ENCODE assay signal across 10 cellular contexts in genomic region chr20:34525342-34525708, GRCh38. TPM values are rescaled to one million over a fixed set of nuclear protein-coding genes. Genes with fewer than 3 reads are reported as not detected.
A peak's percentile ranks its signal among the peaks of the same experiment; 100 is the strongest.
DNase-seq lines count a peak whose midpoint lies in the region; ATAC-seq and TF ChIP-seq lines count a peak whose summit lies in the region.
"Had no signal": no experiment of that assay in that cellular context is flagged by ENCODE, and none has a peak within 500 bp of the region (broad histone marks: within the 10 kb centered on the region; RNA-seq: fewer than 3 reads in every experiment).

No MANE protein-coding gene starts in this region.

- H3K9me3 ChIP-seq in HUES48 (ENCODE audit: control insufficient read depth, insufficient read depth, low read length): no peaks in the 10 kb centered on the region
- H3K9me3 ChIP-seq in lung (ENCODE audit: control insufficient read depth in 2 of 2, insufficient read depth in 1 of 2, low read length in 1 of 2): no peaks in the 10 kb centered on the region
- H3K9me3 ChIP-seq in stomach smooth muscle (ENCODE audit: control insufficient read depth in 2 of 2, low read length in 2 of 2): no peaks in the 10 kb centered on the region

- H3K27me3 ChIP-seq in HUES48 (ENCODE audit: control insufficient read depth, insufficient read depth, low read length) (no peaks in the 10 kb centered on the region), brain microvascular endothelial cell (replicated peaks) (no peaks in the 10 kb centered on the region), lung (ENCODE audit: control insufficient read depth, insufficient read depth) (no peaks in the 10 kb centered on the region), stomach smooth muscle (ENCODE audit: control insufficient read depth in 1 of 2, insufficient read depth in 2 of 2, low read length in 2 of 2) (no peaks in the 10 kb centered on the region)
- H3K27me3 ChIP-seq: cardiac muscle cell had no signal

- ATAC-seq in lung (ENCODE audit: insufficient read depth, low FRiP score) (no peak), GM21576 (IDR thresholded peaks at IDR 0.05; ENCODE audit: unreplicated experiment) (no peak)

- H3K9ac ChIP-seq in HUES48 (ENCODE audit: low read depth, low read length) (no peak overlapping the region), stomach smooth muscle (ENCODE audit: low read length in 2 of 2) (no peak overlapping the region)

- H3K27ac ChIP-seq in HUES48 (ENCODE audit: low read depth, low read length) (peak overlapping the region; percentile 55), brain microvascular endothelial cell (peak overlapping the region; percentile 65), lung (ENCODE audit: low read depth in 1 of 2, low read length in 1 of 2) (peak overlapping the region; percentile 64 to 84), stomach smooth muscle (ENCODE audit: low read length) (peak overlapping the region; percentile 66)
- H3K27ac ChIP-seq: cardiac muscle cell had no signal

- TF ChIP-seq CTCF in brain microvascular endothelial cell (IDR thresholded peaks at IDR 0.05; ENCODE audit: low read depth, low read length, missing control alignments) (no peak), lung (IDR thresholded peaks at IDR 0.05; ENCODE audit: control extremely low read depth, extremely low read depth) (no peak)

- no peak overlapping the region for H3K4me3 ChIP-seq in HUES48 (ENCODE audit: low read depth, low read length)
- no peak overlapping the region for H3K4me3 ChIP-seq in brain microvascular endothelial cell (ENCODE audit: low read depth, low read length)
- H3K4me3 ChIP-seq in lung: no peak overlapping the region
- H3K4me3 ChIP-seq in stomach smooth muscle (ENCODE audit: low read length in 2 of 2): no peak overlapping the region
- H3K4me3 ChIP-seq: cardiac muscle cell had no signal

- in situ Hi-C loops in brain microvascular endothelial cell (cut with HindIII; ENCODE audit: low pct_ligation_motif_present, low sequenced_read_pairs): no loop called here
- in situ Hi-C loops in KBM-7 (cut with MboI; ENCODE audit: low pct_unique_long_range_greater_than_20kb, low sequenced_read_pairs): no loop called here

- WGBS in lung, 2 donors: 73 to 90% methylated on average over 7 of the region's 7 CpGs

- H3K36me3 ChIP-seq in HUES48 (ENCODE audit: control insufficient read depth, insufficient read depth, low read length) (peaks cover 40% of the 10 kb centered on the region), brain microvascular endothelial cell (replicated peaks) (peaks cover 32% of the 10 kb centered on the region), lung (ENCODE audit: control insufficient read depth in 2 of 2, insufficient read depth in 2 of 2, low read length in 2 of 2) (peaks cover 7 to 25% of the 10 kb centered on the region in 2 donors), stomach smooth muscle (ENCODE audit: control insufficient read depth in 2 of 2, insufficient read depth in 2 of 2, low read length in 2 of 2) (peaks cover 25 to 34% of the 10 kb centered on the region in 2 donors)

- no peak for DNase-seq in brain microvascular endothelial cell
- no peak for DNase-seq in lung (ENCODE audit: low spot score)
- no peak for DNase-seq in NCI-H2029 treated with DMSO at 0.1 percent for 48 hours (lab: John Stamatoyannopoulos, UW)
- DNase-seq in KBM-7: no peak
- DNase-seq in SHP77 (lab: John Stamatoyannopoulos, UW): no peak
- DNase-seq: Karpas-422 had no signal

- H3K4me1 ChIP-seq in HUES48 (ENCODE audit: control insufficient read depth, insufficient read depth, low read length) (peaks cover 5% of the 10 kb centered on the region), lung (ENCODE audit: control insufficient read depth in 2 of 2, insufficient read depth in 2 of 2, low read length in 2 of 2) (peaks cover 4 to 21% of the 10 kb centered on the region in 2 donors), stomach smooth muscle (ENCODE audit: control insufficient read depth, insufficient read depth, low read length) (peaks cover 44% of the 10 kb centered on the region)

RNA-seq across cellular contexts. Expression of gene DYNLRB1, which starts 9.1 kb away (rescaled TPM):
- 100 to 1,000 TPM in 1 of 2 donors, 10 to 100 TPM in 1; 77.3 to 135 TPM for total RNA-seq in lung
- polyA plus RNA-seq in lung: 100 to 1,000 TPM; 177 to 433 TPM

RNA-seq across cellular contexts. Expression of gene MAP1LC3A, which starts 33.2 kb away (rescaled TPM):
- total RNA-seq in lung: 10 to 100 TPM; 30.1 to 30.7 TPM
- 10 to 100 TPM; 44.8 to 67.6 TPM for polyA plus RNA-seq in lung
